Comparison of ENCODE assay signal across 19 cellular contexts in the genomic region with DNA sequence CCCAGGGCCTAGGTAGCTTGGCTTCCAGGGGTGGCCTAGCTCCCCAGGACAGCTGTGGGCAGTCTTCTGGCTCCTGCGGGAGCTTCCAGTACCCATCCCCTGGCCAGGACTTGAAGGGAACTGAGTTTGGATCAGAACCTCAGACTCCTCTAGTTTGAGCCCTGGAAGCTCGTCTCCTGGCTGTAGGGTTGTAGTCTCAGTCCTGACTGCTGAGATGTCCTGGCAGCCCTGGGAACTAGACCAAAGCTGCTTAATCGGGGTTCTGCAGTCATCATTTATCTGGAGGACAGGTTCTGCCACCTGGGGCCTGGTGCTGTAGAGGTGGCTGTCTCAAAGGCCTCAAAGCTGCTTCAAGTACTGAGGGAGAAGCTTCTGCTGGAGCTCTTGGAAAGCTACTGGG.
A peak's percentile ranks its signal among the peaks of the same experiment; 100 is the strongest.
DNase-seq lines count a peak whose midpoint lies in the region; ATAC-seq and TF ChIP-seq lines count a peak whose summit lies in the region.
"Had no signal": no experiment of that assay in that cellular context is flagged by ENCODE, and none has a peak within 500 bp of the region (broad histone marks: within the 10 kb centered on the region; RNA-seq: fewer than 3 reads in every experiment).

No MANE protein-coding gene starts in this region.

- no peak overlapping the region for H3K27ac Mint-ChIP-seq in endodermal cell
- H3K27ac Mint-ChIP-seq: CD4-positive, CD25-positive, alpha-beta regulatory T cell; CD8-positive, alpha-beta T cell; H9 had no signal

- H3K4me3 Mint-ChIP-seq in endodermal cell: no peak overlapping the region
- H3K4me3 Mint-ChIP-seq: CD4-positive, CD25-positive, alpha-beta regulatory T cell; CD8-positive, alpha-beta T cell; H9 had no signal

- no peak for ATAC-seq in RWPE2 (ENCODE audit: low read depth)
- no peak for ATAC-seq in mucosa of descending colon
- no peak for ATAC-seq in HG02642 (IDR thresholded peaks at IDR 0.05; ENCODE audit: poor library complexity, unreplicated experiment)
- no peak for ATAC-seq in HG03457 (IDR thresholded peaks at IDR 0.05; ENCODE audit: unreplicated experiment)
- ATAC-seq: CD8-positive, alpha-beta T cell; GM12878; HCT116 had no signal

- no peaks in the 10 kb centered on the region for H3K27me3 ChIP-seq in RWPE2 (ENCODE audit: insufficient read depth, poor library complexity, severe bottlenecking)
- peaks cover 6% of the 10 kb centered on the region for H3K27me3 ChIP-seq in endodermal cell (ENCODE audit: control insufficient read depth, insufficient read depth, low read length, poor library complexity, severe bottlenecking)

- H3K9ac ChIP-seq in endodermal cell (ENCODE audit: extremely low read depth, low read length, poor library complexity, severe bottlenecking): no peak overlapping the region
- H3K9ac ChIP-seq: GM23248 had no signal

- WGBS in endodermal cell (ENCODE audit: insufficient coverage in 1 of 2, insufficient read length in 1 of 2), 2 experiments: 88 to 94% methylated on average over 3 of the region's 3 CpGs

- intact Hi-C loops in mucosa of descending colon (cut with DNase I, micrococcal nuclease): no loop called here

- H3K27me3 Mint-ChIP-seq in endodermal cell (ENCODE audit: insufficient read depth): peaks cover 18% of the 10 kb centered on the region
- H3K27me3 Mint-ChIP-seq: CD4-positive, CD25-positive, alpha-beta regulatory T cell had no signal

- TF ChIP-seq CTCF in RWPE1 (conservative IDR thresholded peaks at IDR 0.05; ENCODE audit: low read depth) (no peak), RWPE2 (IDR thresholded peaks at IDR 0.05; ENCODE audit: poor library complexity, severe bottlenecking) (no peak), endodermal cell (conservative IDR thresholded peaks at IDR 0.05) (no peak), mucosa of descending colon (IDR thresholded peaks at IDR 0.05) (no peak)

- CTCF ChIA-PET in RWPE1 (lab: Yijun Ruan, JAX): no interaction called here

- in situ Hi-C loops in KBM-7 (cut with MboI; ENCODE audit: low pct_unique_long_range_greater_than_20kb, low sequenced_read_pairs): no loop called here

- H3K4me3 ChIP-seq in RWPE2 (ENCODE audit: severe bottlenecking): no peak overlapping the region
- H3K4me3 ChIP-seq in endodermal cell (ENCODE audit: low read length): no peak overlapping the region
- no peak overlapping the region for H3K4me3 ChIP-seq in mucosa of descending colon
- H3K4me3 ChIP-seq: GM12878, GM23248 had no signal

- H3K36me3 Mint-ChIP-seq in endodermal cell (ENCODE audit: low read depth): no peaks in the 10 kb centered on the region
- H3K36me3 Mint-ChIP-seq: CD4-positive, CD25-positive, alpha-beta regulatory T cell; CD8-positive, alpha-beta T cell had no signal

- H3K4me1 ChIP-seq in RWPE2 (ENCODE audit: insufficient read depth, poor library complexity, severe bottlenecking): peaks cover 34% of the 10 kb centered on the region
- H3K4me1 ChIP-seq in endodermal cell (ENCODE audit: control insufficient read depth, insufficient read depth, low read length): no peaks in the 10 kb centered on the region
- no peaks in the 10 kb centered on the region for H3K4me1 ChIP-seq in mucosa of descending colon (ENCODE audit: low read depth)

- H3K4me1 Mint-ChIP-seq in endodermal cell: peaks cover 8% of the 10 kb centered on the region
- H3K4me1 Mint-ChIP-seq: CD4-positive, CD25-positive, alpha-beta regulatory T cell had no signal

- no peaks in the 10 kb centered on the region for H3K9me3 Mint-ChIP-seq in endodermal cell
- H3K9me3 Mint-ChIP-seq: CD4-positive, CD25-positive, alpha-beta regulatory T cell; CD8-positive, alpha-beta T cell; H9 had no signal

- peak overlapping the region; percentile 47 for H3K27ac ChIP-seq in RWPE1
- peak overlapping the region; percentile 12 for H3K27ac ChIP-seq in RWPE2 (ENCODE audit: poor library complexity, severe bottlenecking)
- H3K27ac ChIP-seq in endodermal cell (ENCODE audit: low read depth, low read length): no peak overlapping the region
- H3K27ac ChIP-seq: GM23248 had no signal

- H3K36me3 ChIP-seq in RWPE2 (ENCODE audit: low read depth) (no peaks in the 10 kb centered on the region), endodermal cell (ENCODE audit: control insufficient read depth, insufficient read depth, low read length) (no peaks in the 10 kb centered on the region), mucosa of descending colon (ENCODE audit: low read depth) (no peaks in the 10 kb centered on the region)

- H3K9me3 ChIP-seq in RWPE2 (ENCODE audit: severe bottlenecking): no peaks in the 10 kb centered on the region
- no peaks in the 10 kb centered on the region for H3K9me3 ChIP-seq in endodermal cell (ENCODE audit: control insufficient read depth, low read length)
- H3K9me3 ChIP-seq in mucosa of descending colon: no peaks in the 10 kb centered on the region

- POLR2A ChIA-PET in RWPE1 (lab: Yijun Ruan, JAX; ENCODE audit: low non-redundant PET): no interaction called here

- DNase-seq in RWPE1 (ENCODE audit: low spot score) (no peak), RWPE2 (ENCODE audit: low spot score) (no peak), endodermal cell (peak; percentile 46), pons (ENCODE audit: low spot score) (peak; percentile 24), mucosa of descending colon (no peak), KBM-7 (no peak)
- DNase-seq: C1 segment of cervical spinal cord; CD4-positive, CD25-positive, alpha-beta regulatory T cell; CD8-positive, alpha-beta T cell; DMS 273 treated with DMSO at 0.1 percent for 48 hours; DMS79; EL; GDM1; GM23248 had no signal

Comparison
In these comparisons a context has a peak if more than half of its experiments do, and no peak if none do; other contexts are left out.
1. DNase-seq: peak in endodermal cell (single experiment) and pons (single experiment); none in RWPE1 (single experiment), RWPE2 (single experiment), mucosa of descending colon (0 of 3) and KBM-7 (single experiment).